ENCODE assay signal across 9 cellular contexts in genomic region chr12:6335451-6336078, GRCh38. TPM values are rescaled to one million over a fixed set of nuclear protein-coding genes. Genes with fewer than 3 reads are reported as not detected.
DNase-seq lines count a peak whose midpoint lies in the region; FAIRE-seq and TF ChIP-seq lines count a peak whose summit lies in the region.
"Had no signal": no experiment of that assay in that cellular context is flagged by ENCODE, and none has a peak within 500 bp of the region (broad histone marks: within the 10 kb centered on the region; RNA-seq: fewer than 3 reads in every experiment).

No MANE protein-coding gene starts in this region.

- no peaks in the 10 kb centered on the region for H3K9me3 ChIP-seq in breast epithelium

- peaks cover 10 to 55% of the 10 kb centered on the region in 2 donors for H3K4me1 ChIP-seq in breast epithelium

- peaks cover 5% of the 10 kb centered on the region for H3K36me3 ChIP-seq in breast epithelium

- no peak for FAIRE-seq in HTR-8/SVneo (lab: Jason Lieb, UNC)
- FAIRE-seq: colon had no signal

- DNase-seq in GM19240 (ENCODE audit: insufficient read length, low spot score): peak; percentile 95
- peak; percentile 82 for DNase-seq in HTR-8/SVneo (ENCODE audit: insufficient read length, low spot score)
- peak; percentile 84 for DNase-seq in UCSD-AML1 (lab: John Stamatoyannopoulos, UW; ENCODE audit: unreplicated experiment)
- DNase-seq in breast epithelium (ENCODE audit: low spot score in 2 of 2): peak; percentile 74 to 77
- DNase-seq in kidney glomerular epithelial cell (lab: John Stamatoyannopoulos, UW): peak; percentile 75
- DNase-seq in stimulated activated CD4-positive, alpha-beta T cell treated with anti-CD3 and anti-CD28 coated beads, Interleukin-2, amount 100 ng/mL, for 4 hours (ENCODE audit: low read depth): peak; percentile 87
- no peak for DNase-seq in globus pallidus (ENCODE audit: low spot score)

- no peak for TF ChIP-seq CTCF in C4-2B (conservative IDR thresholded peaks at IDR 0.05)
- TF ChIP-seq CTCF in breast epithelium (IDR thresholded peaks at IDR 0.05): peak in 2 of 3 donors; percentile 49 to 51

- H3K27me3 ChIP-seq in breast epithelium: no peaks in the 10 kb centered on the region

- TF ChIP-seq POLR2A in breast epithelium (IDR thresholded peaks at IDR 0.05): no peak

- peak overlapping the region; percentile 31 to 89 (median 88) for H3K4me3 ChIP-seq in breast epithelium

- intact Hi-C loops in breast epithelium (cut with DNase I; ENCODE audit: low total_unique reads): no loop called here

- peak overlapping the region; percentile 98 for H3K27ac ChIP-seq in C4-2B
- peak overlapping the region; percentile 95 to 98 for H3K27ac ChIP-seq in breast epithelium

RNA-seq across cellular contexts. Expression of gene TNFRSF1A, which starts 6.3 kb away (rescaled TPM):
- total RNA-seq in breast epithelium: 100 to 1,000 TPM; 232 to 256 (median 238) TPM

RNA-seq across cellular contexts. Expression of gene PLEKHG6, which starts 25.1 kb away (rescaled TPM):
- 10 to 100 TPM; 11.9 to 43.6 (median 42.4) TPM for total RNA-seq in breast epithelium

RNA-seq across cellular contexts. Expression of gene SCNN1A, which starts 39.8 kb away (rescaled TPM):
- 100 to 1,000 TPM in 1 of 3 donors, 10 to 100 TPM in 1, 1 to 10 TPM in 1; 1.3 to 175 (median 93.7) TPM for total RNA-seq in breast epithelium

RNA-seq across cellular contexts. Expression of gene LTBR, which starts 48.4 kb away (rescaled TPM):
- total RNA-seq in breast epithelium: 100 to 1,000 TPM in 2 of 3 donors, 10 to 100 TPM in 1; 90.1 to 115 (median 108) TPM
